In the genomic region with DNA sequence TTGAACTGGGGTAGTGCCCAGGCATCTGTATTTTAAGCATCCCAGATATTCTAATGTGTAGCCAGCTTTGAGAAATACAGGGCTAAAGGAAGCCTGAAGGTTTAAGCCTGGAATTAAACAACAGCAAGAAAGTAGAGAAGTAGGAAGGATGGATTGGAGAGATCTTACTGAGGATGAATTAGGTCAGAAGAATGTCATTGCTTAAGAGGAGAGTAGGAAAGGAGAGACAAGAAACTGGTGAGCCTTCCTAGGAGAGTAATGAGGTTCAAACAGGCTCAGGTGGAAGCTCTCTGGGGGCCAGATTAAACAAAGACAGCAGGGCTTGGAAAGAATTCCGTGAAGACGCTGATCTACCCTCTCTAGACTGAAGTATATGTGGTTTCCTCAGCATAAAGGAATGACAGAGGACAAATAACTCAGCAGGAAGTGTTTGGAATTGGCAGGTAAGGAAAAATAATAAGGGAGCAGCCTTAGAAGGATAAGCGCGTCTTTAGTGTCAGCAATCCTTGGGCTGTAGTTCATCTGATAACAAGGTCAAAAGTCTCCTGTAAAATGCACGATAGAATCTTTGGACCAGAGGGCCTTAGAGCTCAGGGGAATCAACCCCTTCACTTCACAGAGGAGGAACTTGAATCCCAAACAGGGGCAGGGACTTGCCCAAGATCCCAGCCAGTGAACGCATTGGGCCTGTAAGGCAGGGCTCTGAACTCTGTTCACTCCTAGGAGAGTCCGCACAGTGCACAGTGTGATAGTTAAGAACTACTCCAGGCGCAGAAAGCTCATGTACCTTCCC, we compare ENCODE assay signal across 13 cellular contexts.
"Had no signal": no experiment of that assay in that cellular context is flagged by ENCODE, and none has a peak within 500 bp of the region (broad histone marks: within the 10 kb centered on the region; RNA-seq: fewer than 3 reads in every experiment).

No MANE protein-coding gene starts in this region.

- H3K4me3 ChIP-seq: left lung, pancreas, stomach, uterus had no signal

- ATAC-seq: activated CD4-positive, CD25-positive, alpha-beta regulatory T cell treated with anti-CD3 and anti-CD28 coated beads, Interleukin-2, amount 50 U/mL, for 24 hours; esophagus mucosa; left lung; pancreas; T-helper 17 cell had no signal

- H3K9me3 ChIP-seq: left lung, pancreas, stomach, uterus had no signal

- H3K4me1 ChIP-seq: left lung, pancreas, stomach, uterus had no signal

- H3K27ac ChIP-seq: brain microvascular endothelial cell, left lung, pancreas, stomach, uterus had no signal

- H3K27me3 ChIP-seq: brain microvascular endothelial cell, left lung, pancreas, stomach, uterus had no signal

- FAIRE-seq: pancreas, TTC549 had no signal

- H3K36me3 ChIP-seq: brain microvascular endothelial cell, left lung, pancreas, stomach, uterus had no signal

- DNase-seq: activated T-cell treated with anti-CD3 and anti-CD28 coated beads, Interleukin-2, amount 50 U/mL, for 1 hour; amygdala; brain microvascular endothelial cell; glutamatergic neuron; left lung; pancreas; retina; stomach; T-helper 17 cell; uterus had no signal
